In the genomic region with DNA sequence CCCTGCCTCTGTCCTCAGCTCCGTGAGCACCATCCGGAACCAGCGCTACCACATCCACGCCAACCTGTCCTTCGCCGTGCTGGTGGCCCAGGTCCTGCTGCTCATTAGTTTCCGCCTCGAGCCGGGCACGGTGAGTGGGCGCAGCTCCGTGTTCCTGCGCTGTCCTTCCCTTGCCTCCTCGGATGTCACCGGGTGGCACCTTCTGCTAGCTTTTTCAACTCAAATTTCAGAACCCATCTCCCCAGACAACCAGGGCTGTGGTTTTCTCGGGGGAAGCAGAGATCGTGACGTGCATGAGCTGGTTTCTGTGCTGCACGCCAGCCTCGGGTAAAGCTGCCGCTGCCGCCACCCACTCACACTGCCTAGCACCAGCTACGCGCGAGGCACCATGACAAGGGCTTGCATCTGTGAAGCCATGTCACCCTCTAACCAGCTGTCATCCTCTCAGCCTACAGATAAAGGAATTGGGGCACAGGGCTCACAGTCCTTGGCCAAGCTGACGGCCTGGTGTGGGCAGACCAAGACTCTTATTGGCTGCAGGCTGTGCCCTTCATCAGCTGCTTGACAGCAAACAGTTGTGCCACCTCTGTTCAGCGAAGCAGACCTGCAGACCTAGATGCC, we compare ENCODE assay signal across 8 cellular contexts.
DNase-seq lines count a peak whose midpoint lies in the region; ATAC-seq and TF ChIP-seq lines count a peak whose summit lies in the region.
"Had no signal": no experiment of that assay in that cellular context is flagged by ENCODE, and none has a peak within 500 bp of the region (broad histone marks: within the 10 kb centered on the region; RNA-seq: fewer than 3 reads in every experiment).

No MANE protein-coding gene starts in this region.

- no peaks in the 10 kb centered on the region for H3K27me3 Mint-ChIP-seq in activated T-helper 17 cell treated with anti-CD3 and anti-CD28 coated beads, Interleukin-2, amount 50 U/mL, for 72 hours

- peaks cover 4% of the 10 kb centered on the region for H3K9me3 Mint-ChIP-seq in activated T-helper 17 cell treated with anti-CD3 and anti-CD28 coated beads, Interleukin-2, amount 50 U/mL, for 72 hours

- H3K4me3 Mint-ChIP-seq in activated T-helper 17 cell treated with anti-CD3 and anti-CD28 coated beads, Interleukin-2, amount 50 U/mL, for 72 hours = peak overlapping the region; percentile 82

- H3K27ac Mint-ChIP-seq in activated T-helper 17 cell treated with anti-CD3 and anti-CD28 coated beads, Interleukin-2, amount 50 U/mL, for 72 hours = peak overlapping the region; percentile 87

- H3K36me3 Mint-ChIP-seq in activated T-helper 17 cell treated with anti-CD3 and anti-CD28 coated beads, Interleukin-2, amount 50 U/mL, for 72 hours (ENCODE audit: low read depth) = no peaks in the 10 kb centered on the region

- DNase-seq in T follicular helper cell (ENCODE audit: low read depth) = peak; percentile 26
- peak in 35 of 56 donors; percentile 15 to 86 (median 46) for DNase-seq in nucleus accumbens (lab: John Stamatoyannopoulos, UW)
- DNase-seq in superior temporal gyrus (ENCODE audit: extremely low spot score) = peak; percentile 46
- no peak for DNase-seq in SIG-M5 treated with dmso at 0.1 percent for 504 hours (lab: John Stamatoyannopoulos, UW; ENCODE audit: unreplicated experiment)
- DNase-seq in NCI-H2081 treated with DMSO at 0.1 percent for 48 hours (lab: John Stamatoyannopoulos, UW) = no peak
- no peak for DNase-seq in GM13977 (ENCODE audit: low spot score)
- DNase-seq: NCI-H187 had no signal

- no peak for TF ChIP-seq CTCF in GM13977 (IDR thresholded peaks at IDR 0.05; ENCODE audit: extremely low read depth, insufficient read depth, missing control alignments)

- peaks cover 12% of the 10 kb centered on the region for H3K4me1 Mint-ChIP-seq in activated T-helper 17 cell treated with anti-CD3 and anti-CD28 coated beads, Interleukin-2, amount 50 U/mL, for 72 hours

- ATAC-seq in activated T-helper 17 cell treated with anti-CD3 and anti-CD28 coated beads, Interleukin-2, amount 50 U/mL, for 72 hours (replicated peaks) = peak; percentile 88

- in situ Hi-C loops in GM13977 (cut with MboI; ENCODE audit: low pct_unique_long_range_greater_than_20kb, low sequenced_read_pairs, unreplicated experiment) = no loop called here

Comparison
In these comparisons a context has a peak if more than half of its experiments do, and no peak if none do; other contexts are left out.
1. DNase-seq: peak in T follicular helper cell (single experiment), nucleus accumbens (35 of 56) and superior temporal gyrus (single experiment); none in SIG-M5 treated with dmso at 0.1 percent for 504 hours (single experiment), NCI-H2081 treated with DMSO at 0.1 percent for 48 hours (single experiment) and GM13977 (single experiment).